8 cellular contexts compared by ENCODE assay signal in genomic region chr20:31606678-31606927, GRCh38. TPM values are rescaled to one million over a fixed set of nuclear protein-coding genes. Genes with fewer than 3 reads are reported as not detected.
DNase-seq lines count a peak whose midpoint lies in the region; ATAC-seq and TF ChIP-seq lines count a peak whose summit lies in the region.

No MANE protein-coding gene starts in this region.

- peaks cover 11% of the 10 kb centered on the region for H3K27me3 Mint-ChIP-seq in Calu3 (ENCODE audit: unreplicated experiment)
- H3K27me3 Mint-ChIP-seq in T-cell = peaks cover 20 to 47% of the 10 kb centered on the region in 2 donors

- H3K4me3 Mint-ChIP-seq in Calu3 (ENCODE audit: low read depth, unreplicated experiment) (peak overlapping the region; percentile 98), T-cell (peak overlapping the region; percentile 85 to 93 (median 88))

- TF ChIP-seq POLR2A in prostate gland (IDR thresholded peaks at IDR 0.05) = no peak

- H3K9me3 Mint-ChIP-seq in Calu3 (ENCODE audit: low read depth, unreplicated experiment) (no peaks in the 10 kb centered on the region), T-cell (no peaks in the 10 kb centered on the region)

- peaks cover 40% of the 10 kb centered on the region for H3K4me1 Mint-ChIP-seq in Calu3 (ENCODE audit: low read depth, unreplicated experiment)
- H3K4me1 Mint-ChIP-seq in T-cell = peaks cover 28 to 31% (median 30%) of the 10 kb centered on the region in 3 donors

- CTCF ChIA-PET in Calu3 (lab: Charles Lee) = interaction anchor here (0.6 to 7.9 kb wide), 3 partner anchors 13 to 58 kb away, joined by 3 to 1048 read pairs (median 23); no protein-coding TSS in a partner anchor
- CTCF ChIA-PET in T-cell (lab: Charles Lee) = interaction anchor here (0.7 to 1.0 kb wide), 3 partner anchors 37 to 60 kb away, joined by 4 read pairs; no protein-coding TSS in a partner anchor

- H3K4me3 ChIP-seq in fibroblast of the aortic adventitia (ENCODE audit: low read depth, low read length) (peak overlapping the region; percentile 95), prostate gland (peak overlapping the region; percentile 69 to 71)

- no peak for DNase-seq in Calu3
- DNase-seq in T-cell = no peak
- DNase-seq in fibroblast of the aortic adventitia (ENCODE audit: low read depth) = no peak
- DNase-seq in prostate gland (ENCODE audit: low spot score) = no peak
- no peak for DNase-seq in HT-29 (ENCODE audit: low spot score)
- DNase-seq in DMS153 (lab: John Stamatoyannopoulos, UW) = no peak

- peaks cover 16% of the 10 kb centered on the region for H3K4me1 ChIP-seq in prostate gland (replicated peaks)

- intact Hi-C loops in Calu3 (cut with micrococcal nuclease; ENCODE audit: unreplicated experiment) (no loop called here), prostate gland (cut with DNase I) (no loop called here)

- no peaks in the 10 kb centered on the region for H3K36me3 ChIP-seq in prostate gland

- BruUV-seq in Calu3 (replicated peaks; lab: Mats Ljungman, UMichigan) = no TSS peak

- H3K27ac Mint-ChIP-seq in Calu3 (ENCODE audit: unreplicated experiment) (peak overlapping the region; percentile 96), T-cell (no peak overlapping the region)

- TF ChIP-seq CTCF in Calu3 (IDR thresholded peaks at IDR 0.05; ENCODE audit: unreplicated experiment) (no peak), fibroblast of the aortic adventitia (IDR thresholded peaks at IDR 0.05; ENCODE audit: insufficient read depth, low read length) (no peak), prostate gland (IDR thresholded peaks at IDR 0.05) (no peak)

- H3K9me3 ChIP-seq in prostate gland = no peaks in the 10 kb centered on the region

- H3K27ac ChIP-seq in prostate gland = peak overlapping the region; percentile 85 to 86

- H3K27me3 ChIP-seq in prostate gland (replicated peaks; ENCODE audit: insufficient read depth) = no peaks in the 10 kb centered on the region

- POLR2A ChIA-PET in T-cell (lab: Charles Lee) = no interaction called here

- peaks cover 89% of the 10 kb centered on the region for H3K36me3 Mint-ChIP-seq in Calu3 (ENCODE audit: insufficient read depth, unreplicated experiment)
- no peaks in the 10 kb centered on the region for H3K36me3 Mint-ChIP-seq in T-cell

- 47% methylated on average over 1 of the region's 1 CpG for WGBS in prostate gland

- ATAC-seq in T-cell (replicated peaks in 1 of 4) = no peak
- ATAC-seq in GM18867 (IDR thresholded peaks at IDR 0.05; ENCODE audit: unreplicated experiment) = no peak
- no peak for ATAC-seq in HG03342 (IDR thresholded peaks at IDR 0.05; ENCODE audit: unreplicated experiment)

RNA-seq across cellular contexts. Expression of gene ID1, which starts 1.5 kb away (rescaled TPM):
- total RNA-seq in Calu3 (2022) (347 and 431 TPM in 2 replicates), T-cell (10 to 100 TPM in 1 of 5 donors, 1 to 10 TPM in 4; 1.4 to 11.2 (median 2.2) TPM), fibroblast of the aortic adventitia (ENCODE audit: low replicate concordance) (62.3 and 98.9 TPM in 2 replicates), prostate gland (100 to 1,000 TPM; 356 to 514 TPM)
- total RNA-seq in HT-29 (2014; rRNA removed; shearing (Covaris generic)) = 1,531 and 1,848 TPM in 2 replicates

RNA-seq across cellular contexts. Expression of gene COX4I2, which starts 31.1 kb away (rescaled TPM):
- total RNA-seq in Calu3 (2022) = not detected in 2 replicates
- not detected for total RNA-seq in T-cell
- not detected in 2 replicates for total RNA-seq in fibroblast of the aortic adventitia (ENCODE audit: low replicate concordance)
- 1 to 10 TPM in 1 of 2 donors, under 1 TPM in 1; 0.41 to 3.6 TPM for total RNA-seq in prostate gland
- total RNA-seq in HT-29 (2014; rRNA removed; shearing (Covaris generic)) = not detected in 2 replicates
